In genomic region chr20:48730977-48731376, GRCh38 we compare ENCODE assay signal across 17 cellular contexts.
DNase-seq lines count a peak whose midpoint lies in the region; ATAC-seq and TF ChIP-seq lines count a peak whose summit lies in the region.
"Had no signal": no experiment of that assay in that cellular context is flagged by ENCODE, and none has a peak within 500 bp of the region (broad histone marks: within the 10 kb centered on the region; RNA-seq: fewer than 3 reads in every experiment).

No MANE protein-coding gene starts in this region.

- H3K4me1 ChIP-seq in neutrophil (ENCODE audit: control insufficient read depth in 1 of 2, insufficient read depth in 1 of 2, low read depth in 1 of 2, low read length in 1 of 2): peaks cover 66 to 86% of the 10 kb centered on the region in 2 experiments
- H3K4me1 ChIP-seq: Peyer's patch, suprapubic skin had no signal

- CTCF ChIA-PET in activated CD8-positive, alpha-beta memory T cell treated with anti-CD3 and anti-CD28 coated beads, Interleukin-2, amount 10 ng/mL, durations not matched to agents 7 days and 5 days (lab: Charles Lee): interaction anchor here (0.6 kb wide), 1 partner anchor 70 kb away, joined by 3 read pairs; no protein-coding TSS in a partner anchor
- CTCF ChIA-PET in activated CD8-positive, alpha-beta T cell treated with anti-CD3 and anti-CD28 coated beads for 36 hours (lab: Charles Lee): interaction anchor here (1.0 kb wide), 1 partner anchor 28 kb away, joined by 4 read pairs; no protein-coding TSS in a partner anchor

- POLR2A ChIA-PET in activated CD8-positive, alpha-beta T cell treated with anti-CD3 and anti-CD28 coated beads for 36 hours (lab: Charles Lee): interaction anchor here (1.4 to 1.5 kb wide), 2 partner anchors 8 to 10 kb away, joined by 4 read pairs; no protein-coding TSS in a partner anchor

- no peak for DNase-seq in activated CD8-positive, alpha-beta memory T cell treated with anti-CD3 and anti-CD28 coated beads, Interleukin-2, amount 10 ng/mL, durations not matched to agents 7 days and 5 days
- no peak for DNase-seq in activated CD8-positive, alpha-beta memory T cell treated with anti-CD3 and anti-CD28 coated beads for 24 hours
- no peak for DNase-seq in activated CD8-positive, alpha-beta T cell treated with anti-CD3 and anti-CD28 coated beads for 36 hours
- DNase-seq in dorsolateral prefrontal cortex (no peak), HK-2 (ENCODE audit: unreplicated experiment) (no peak), AG20443 (ENCODE audit: low spot score) (no peak)
- DNase-seq: adrenal gland, NCI-H1092, NCI-H1930, NCI-H526 treated with DMSO at 0.1 percent for 48 hours, occipital lobe, Peyer's patch, SIG-M5, T-helper 2 cell had no signal

- peak overlapping the region; percentile 25 for H3K27ac Mint-ChIP-seq in activated CD8-positive, alpha-beta memory T cell treated with anti-CD3 and anti-CD28 coated beads, Interleukin-2, amount 10 ng/mL, durations not matched to agents 7 days and 5 days
- peak overlapping the region; percentile 46 for H3K27ac Mint-ChIP-seq in activated CD8-positive, alpha-beta T cell treated with anti-CD3 and anti-CD28 coated beads for 36 hours

- peaks cover 67% of the 10 kb centered on the region for H3K36me3 Mint-ChIP-seq in activated CD8-positive, alpha-beta memory T cell treated with anti-CD3 and anti-CD28 coated beads, Interleukin-2, amount 10 ng/mL, durations not matched to agents 7 days and 5 days
- peaks cover 62% of the 10 kb centered on the region for H3K36me3 Mint-ChIP-seq in activated CD8-positive, alpha-beta T cell treated with anti-CD3 and anti-CD28 coated beads for 36 hours (ENCODE audit: low read depth)

- no peak overlapping the region for H3K4me3 Mint-ChIP-seq in activated CD8-positive, alpha-beta memory T cell treated with anti-CD3 and anti-CD28 coated beads, Interleukin-2, amount 10 ng/mL, durations not matched to agents 7 days and 5 days
- H3K4me3 Mint-ChIP-seq in activated CD8-positive, alpha-beta T cell treated with anti-CD3 and anti-CD28 coated beads for 36 hours: no peak overlapping the region

- H3K36me3 ChIP-seq in neutrophil: peaks cover 100% of the 10 kb centered on the region
- H3K36me3 ChIP-seq: adrenal gland, Peyer's patch had no signal

- no peaks in the 10 kb centered on the region for H3K27me3 ChIP-seq in dorsolateral prefrontal cortex
- no peaks in the 10 kb centered on the region for H3K27me3 ChIP-seq in neutrophil
- H3K27me3 ChIP-seq: adrenal gland, Peyer's patch, suprapubic skin had no signal

- intact Hi-C loops in activated CD8-positive, alpha-beta T cell treated with anti-CD3 and anti-CD28 coated beads for 36 hours (cut with micrococcal nuclease): no loop called here
- intact Hi-C loops in dorsolateral prefrontal cortex (cut with DNase I): loop anchor here in 1 of 2 donors (5.0 kb wide), 1 partner anchor 171 kb away; no protein-coding TSS in a partner anchor

- TF ChIP-seq CTCF in activated CD8-positive, alpha-beta T cell treated with anti-CD3 and anti-CD28 coated beads for 36 hours (IDR thresholded peaks at IDR 0.05): no peak
- TF ChIP-seq CTCF in dorsolateral prefrontal cortex (IDR thresholded peaks at IDR 0.05 in 54 of 56, conservative IDR thresholded peaks at IDR 0.05 in 2 of 56; ENCODE audit: low read depth in 1 of 56, partially characterized antibody in 56 of 56): no peak
- no peak for TF ChIP-seq CTCF in neutrophil (IDR thresholded peaks at IDR 0.05)

- H3K27me3 Mint-ChIP-seq in activated CD8-positive, alpha-beta memory T cell treated with anti-CD3 and anti-CD28 coated beads, Interleukin-2, amount 10 ng/mL, durations not matched to agents 7 days and 5 days: no peaks in the 10 kb centered on the region
- no peaks in the 10 kb centered on the region for H3K27me3 Mint-ChIP-seq in activated CD8-positive, alpha-beta T cell treated with anti-CD3 and anti-CD28 coated beads for 36 hours

- ATAC-seq in activated CD8-positive, alpha-beta memory T cell treated with anti-CD3 and anti-CD28 coated beads, Interleukin-2, amount 10 ng/mL, durations not matched to agents 7 days and 5 days: no peak
- no peak for ATAC-seq in activated CD8-positive, alpha-beta T cell treated with anti-CD3 and anti-CD28 coated beads for 36 hours
- no peak for ATAC-seq in HG03460 (IDR thresholded peaks at IDR 0.05; ENCODE audit: unreplicated experiment)

- peak overlapping the region; percentile 11 to 100 (median 98) for H3K27ac ChIP-seq in dorsolateral prefrontal cortex
- H3K27ac ChIP-seq in neutrophil: peak overlapping the region; percentile 66
- H3K27ac ChIP-seq: adrenal gland, Peyer's patch, suprapubic skin had no signal

- H3K9me3 Mint-ChIP-seq in activated CD8-positive, alpha-beta memory T cell treated with anti-CD3 and anti-CD28 coated beads, Interleukin-2, amount 10 ng/mL, durations not matched to agents 7 days and 5 days (ENCODE audit: low read depth): no peaks in the 10 kb centered on the region
- H3K9me3 Mint-ChIP-seq in activated CD8-positive, alpha-beta T cell treated with anti-CD3 and anti-CD28 coated beads for 36 hours: no peaks in the 10 kb centered on the region

- H3K4me3 ChIP-seq in dorsolateral prefrontal cortex: no peak overlapping the region
- no peak overlapping the region for H3K4me3 ChIP-seq in neutrophil (ENCODE audit: low read depth in 1 of 2, low read length in 1 of 2)
- H3K4me3 ChIP-seq: adrenal gland, Peyer's patch, suprapubic skin had no signal

- no peaks in the 10 kb centered on the region for H3K9me3 ChIP-seq in neutrophil
- H3K9me3 ChIP-seq: adrenal gland, Peyer's patch, suprapubic skin had no signal

- H3K4me1 Mint-ChIP-seq in activated CD8-positive, alpha-beta memory T cell treated with anti-CD3 and anti-CD28 coated beads, Interleukin-2, amount 10 ng/mL, durations not matched to agents 7 days and 5 days: peaks cover 59% of the 10 kb centered on the region
- peaks cover 48% of the 10 kb centered on the region for H3K4me1 Mint-ChIP-seq in activated CD8-positive, alpha-beta T cell treated with anti-CD3 and anti-CD28 coated beads for 36 hours (ENCODE audit: low read depth)
